8 cellular contexts compared by ENCODE assay signal in the genomic region with DNA sequence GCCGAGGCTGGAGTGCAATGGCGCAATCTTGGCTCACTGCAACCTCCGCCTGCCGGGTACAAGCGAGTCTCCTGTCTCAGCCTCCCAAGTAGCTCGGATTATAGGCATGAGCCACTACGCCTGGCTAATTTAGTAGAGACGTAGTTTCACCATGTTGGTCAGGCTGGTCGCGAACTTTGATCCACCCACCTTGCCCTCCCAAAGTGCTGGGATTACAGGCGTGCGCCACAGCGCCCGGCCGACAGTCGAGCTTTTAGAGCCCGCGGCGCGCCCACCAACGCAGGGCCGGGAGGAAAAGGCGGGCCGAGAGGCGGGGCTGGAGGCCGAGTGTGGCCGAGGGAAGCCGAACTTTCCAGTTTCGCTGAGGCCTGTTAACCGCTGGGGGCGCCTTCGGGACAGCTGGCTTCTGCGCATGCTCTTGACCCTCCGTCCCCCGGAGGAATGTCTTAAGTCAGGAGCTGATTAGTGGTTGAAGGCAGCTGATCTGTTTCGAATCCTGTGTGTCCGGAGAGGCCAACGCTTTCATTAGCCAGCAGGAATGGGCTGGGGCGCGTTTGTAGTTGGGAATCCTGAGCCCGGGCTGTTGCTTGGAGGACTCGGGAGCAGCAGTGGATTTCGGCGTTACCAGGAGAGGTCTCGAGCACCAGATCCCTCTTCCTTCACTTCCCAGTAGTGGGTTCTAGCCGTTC. TPM values are rescaled to one million over a fixed set of nuclear protein-coding genes. Genes with fewer than 3 reads are reported as not detected.
DNase-seq lines count a peak whose midpoint lies in the region; ATAC-seq and TF ChIP-seq lines count a peak whose summit lies in the region.

No MANE protein-coding gene starts in this region.

- H3K4me1 Mint-ChIP-seq in GM23338 = peaks cover 6% of the 10 kb centered on the region; the same call in 2 of the 3 replicates
- peaks cover 15% of the 10 kb centered on the region for H3K4me1 Mint-ChIP-seq in activated T-helper 2 cell treated with anti-CD3 and anti-CD28 coated beads, Interferon-gamma antibody, Interleukin-2, Interleukin-4, amounts not matched to agents 10 μg/mL and 5 μg/mL and 100 μg/mL, durations not matched to agents 14 hours and 24 hours and 36 hours (ENCODE audit: low read depth)
- peaks cover 6 to 45% (median 34%) of the 10 kb centered on the region in 4 donors for H3K4me1 Mint-ChIP-seq in naive thymus-derived CD8-positive, alpha-beta T cell
- H3K4me1 Mint-ChIP-seq in stimulated activated naive B cell treated with anti-CD40 and anti-IgM and Interleukin-4, amounts not matched to agents 10 μg/mL and 1 μg/mL and 100 μg/mL, for 72 hours = peaks cover 5 to 11% of the 10 kb centered on the region in 2 donors

- H3K4me3 ChIP-seq in GM23338 (peak overlapping the region; percentile 52), LNCaP clone FGC (ENCODE audit: low read depth, low read length) (peak overlapping the region; percentile 55)

- H3K4me1 ChIP-seq in GM23338 (ENCODE audit: insufficient read depth) = no peaks in the 10 kb centered on the region

- H3F3A ChIP-seq in GM23338 (replicated peaks; ENCODE audit: low read depth) = peaks cover 6% of the 10 kb centered on the region; the same call in 1 of the 2 replicates

- no peaks in the 10 kb centered on the region for H3K27me3 ChIP-seq in GM23338 (ENCODE audit: insufficient read depth)

- no peaks in the 10 kb centered on the region for H3K79me2 ChIP-seq in GM23338 (replicated peaks; ENCODE audit: insufficient read depth)

- peak overlapping the region; percentile 82 for H3K4me2 ChIP-seq in GM23338

- DNase-seq in EL (peak; percentile 98), GM23338 (ENCODE audit: low spot score) (peak; percentile 99), LNCaP clone FGC (ENCODE audit: low read depth) (peak; percentile 95), RPMI8226 (peak; percentile 99), fibroblast of peridontal ligament (ENCODE audit: extremely low read depth) (peak; percentile 99)
- peak; percentile 88 for DNase-seq in activated T-helper 2 cell treated with anti-CD3 and anti-CD28 coated beads, Interferon-gamma antibody, Interleukin-2, Interleukin-4, amounts not matched to agents 10 μg/mL and 5 μg/mL and 100 μg/mL, durations not matched to agents 14 hours and 24 hours and 36 hours (ENCODE audit: low spot score)
- peak; percentile 86 to 95 (median 90) for DNase-seq in naive thymus-derived CD8-positive, alpha-beta T cell
- DNase-seq in stimulated activated naive B cell treated with anti-CD40 and anti-IgM and Interleukin-4, amounts not matched to agents 10 μg/mL and 1 μg/mL and 100 μg/mL, for 72 hours = peak; percentile 91

- H3K9me2 ChIP-seq in GM23338 (ENCODE audit: insufficient read depth) = no peaks in the 10 kb centered on the region

- no peaks in the 10 kb centered on the region for H3K36me3 ChIP-seq in GM23338 (ENCODE audit: insufficient read depth)

- peaks cover 12% of the 10 kb centered on the region; the same call in 2 of the 3 replicates for H3K36me3 Mint-ChIP-seq in GM23338 (ENCODE audit: low read depth)
- H3K36me3 Mint-ChIP-seq in activated T-helper 2 cell treated with anti-CD3 and anti-CD28 coated beads, Interferon-gamma antibody, Interleukin-2, Interleukin-4, amounts not matched to agents 10 μg/mL and 5 μg/mL and 100 μg/mL, durations not matched to agents 14 hours and 24 hours and 36 hours (ENCODE audit: low read depth) = peaks cover 8% of the 10 kb centered on the region
- H3K36me3 Mint-ChIP-seq in naive thymus-derived CD8-positive, alpha-beta T cell = peaks cover 0 to 2% (median 0%) of the 10 kb centered on the region in 3 donors
- peaks cover 8 to 14% of the 10 kb centered on the region in 2 donors for H3K36me3 Mint-ChIP-seq in stimulated activated naive B cell treated with anti-CD40 and anti-IgM and Interleukin-4, amounts not matched to agents 10 μg/mL and 1 μg/mL and 100 μg/mL, for 72 hours

- H3K4me3 Mint-ChIP-seq in GM23338 = peak overlapping the region; percentile 81
- peak overlapping the region; percentile 84 for H3K4me3 Mint-ChIP-seq in activated T-helper 2 cell treated with anti-CD3 and anti-CD28 coated beads, Interferon-gamma antibody, Interleukin-2, Interleukin-4, amounts not matched to agents 10 μg/mL and 5 μg/mL and 100 μg/mL, durations not matched to agents 14 hours and 24 hours and 36 hours (ENCODE audit: low read depth)
- peak overlapping the region; percentile 86 to 95 (median 91) for H3K4me3 Mint-ChIP-seq in naive thymus-derived CD8-positive, alpha-beta T cell
- H3K4me3 Mint-ChIP-seq in stimulated activated naive B cell treated with anti-CD40 and anti-IgM and Interleukin-4, amounts not matched to agents 10 μg/mL and 1 μg/mL and 100 μg/mL, for 72 hours = peak overlapping the region; percentile 90 to 93

- H3K27ac Mint-ChIP-seq in GM23338 = peak overlapping the region; percentile 91
- peak overlapping the region; percentile 71 for H3K27ac Mint-ChIP-seq in activated T-helper 2 cell treated with anti-CD3 and anti-CD28 coated beads, Interferon-gamma antibody, Interleukin-2, Interleukin-4, amounts not matched to agents 10 μg/mL and 5 μg/mL and 100 μg/mL, durations not matched to agents 14 hours and 24 hours and 36 hours
- peak overlapping the region; percentile 89 to 98 (median 96) for H3K27ac Mint-ChIP-seq in naive thymus-derived CD8-positive, alpha-beta T cell
- H3K27ac Mint-ChIP-seq in stimulated activated naive B cell treated with anti-CD40 and anti-IgM and Interleukin-4, amounts not matched to agents 10 μg/mL and 1 μg/mL and 100 μg/mL, for 72 hours = peak overlapping the region; percentile 94

- intact Hi-C loops in activated T-helper 2 cell treated with anti-CD3 and anti-CD28 coated beads, Interferon-gamma antibody, Interleukin-2, Interleukin-4, amounts not matched to agents 10 μg/mL and 5 μg/mL and 100 μg/mL, durations not matched to agents 14 hours and 24 hours and 36 hours (cut with micrococcal nuclease) = loop anchor here (10.0 kb wide), 2 partner anchors 298 to 792 kb away; a partner anchor contains a TSS

- H3K27me3 Mint-ChIP-seq in GM23338 (ENCODE audit: insufficient read depth, low read depth, poor library complexity) = peaks cover 3% of the 10 kb centered on the region
- H3K27me3 Mint-ChIP-seq in activated T-helper 2 cell treated with anti-CD3 and anti-CD28 coated beads, Interferon-gamma antibody, Interleukin-2, Interleukin-4, amounts not matched to agents 10 μg/mL and 5 μg/mL and 100 μg/mL, durations not matched to agents 14 hours and 24 hours and 36 hours (ENCODE audit: low read depth) = peaks cover 16% of the 10 kb centered on the region
- no peaks in the 10 kb centered on the region for H3K27me3 Mint-ChIP-seq in naive thymus-derived CD8-positive, alpha-beta T cell
- H3K27me3 Mint-ChIP-seq in stimulated activated naive B cell treated with anti-CD40 and anti-IgM and Interleukin-4, amounts not matched to agents 10 μg/mL and 1 μg/mL and 100 μg/mL, for 72 hours = no peaks in the 10 kb centered on the region

- H3K27ac ChIP-seq in GM23338 (ENCODE audit: low read depth) = peak overlapping the region; percentile 85

- peak overlapping the region; percentile 77 for H2AFZ ChIP-seq in GM23338

- H4K20me1 ChIP-seq in GM23338 (replicated peaks; ENCODE audit: insufficient read depth) = peaks cover 10% of the 10 kb centered on the region; the same call in 1 of the 2 replicates

- TF ChIP-seq CTCF in GM23338 (conservative IDR thresholded peaks at IDR 0.05; ENCODE audit: low read depth in 2 of 2) = peak; percentile 72 to 76
- peak; percentile 79 for TF ChIP-seq CTCF in LNCaP clone FGC (IDR thresholded peaks at IDR 0.05; ENCODE audit: control insufficient read depth, extremely low read depth, insufficient read depth)

- POLR2A ChIA-PET in naive thymus-derived CD8-positive, alpha-beta T cell (lab: Charles Lee) = interaction anchor here (0.5 to 10.8 kb wide), 7 partner anchors 9 to 1145 kb away, joined by 3 to 244 read pairs (median 4); a partner anchor contains a TSS

- no peaks in the 10 kb centered on the region; the same call in 2 of the 3 replicates for H3K9me3 Mint-ChIP-seq in GM23338
- H3K9me3 Mint-ChIP-seq in activated T-helper 2 cell treated with anti-CD3 and anti-CD28 coated beads, Interferon-gamma antibody, Interleukin-2, Interleukin-4, amounts not matched to agents 10 μg/mL and 5 μg/mL and 100 μg/mL, durations not matched to agents 14 hours and 24 hours and 36 hours = no peaks in the 10 kb centered on the region
- no peaks in the 10 kb centered on the region for H3K9me3 Mint-ChIP-seq in naive thymus-derived CD8-positive, alpha-beta T cell
- H3K9me3 Mint-ChIP-seq in stimulated activated naive B cell treated with anti-CD40 and anti-IgM and Interleukin-4, amounts not matched to agents 10 μg/mL and 1 μg/mL and 100 μg/mL, for 72 hours = no peaks in the 10 kb centered on the region

- ATAC-seq in GM23338 = peak; percentile 91
- ATAC-seq in naive thymus-derived CD8-positive, alpha-beta T cell = peak; percentile 93 to 98
- peak; percentile 94 to 97 for ATAC-seq in stimulated activated naive B cell treated with anti-CD40 and anti-IgM and Interleukin-4, amounts not matched to agents 10 μg/mL and 1 μg/mL and 100 μg/mL, for 72 hours (replicated peaks)

RNA-seq across cellular contexts. Expression of a gene that starts 10.0 kb away (rescaled TPM):
- total RNA-seq in GM23338 (2014; rRNA removed; shearing (Covaris generic)) = 283 and 305 TPM in 2 replicates
- 3,258 and 3,794 TPM in 2 replicates for polyA plus RNA-seq in GM23338 (2016; fragmentation: Nextera tagmentation; extraction: Ambion mirVana)
- total RNA-seq in activated T-helper 2 cell treated with anti-CD3 and anti-CD28 coated beads, Interferon-gamma antibody, Interleukin-2, Interleukin-4, amounts not matched to agents 10 μg/mL and 5 μg/mL and 100 μg/mL, durations not matched to agents 14 hours and 24 hours and 36 hours = 1,844 and 1,891 TPM in 2 replicates
- 1,000 to 10,000 TPM; 2,812 to 2,815 TPM for total RNA-seq in naive thymus-derived CD8-positive, alpha-beta T cell
- polyA plus RNA-seq in naive thymus-derived CD8-positive, alpha-beta T cell = 1,000 to 10,000 TPM; 2,364 to 3,349 (median 3,055) TPM

RNA-seq across cellular contexts. Expression of a gene that starts 48.5 kb away (rescaled TPM):
- 76.9 and 103 TPM in 2 replicates for total RNA-seq in GM23338 (2014; rRNA removed; shearing (Covaris generic))
- polyA plus RNA-seq in GM23338 (2016; fragmentation: Nextera tagmentation; extraction: Ambion mirVana) = 36.7 and 52.9 TPM in 2 replicates
- total RNA-seq in activated T-helper 2 cell treated with anti-CD3 and anti-CD28 coated beads, Interferon-gamma antibody, Interleukin-2, Interleukin-4, amounts not matched to agents 10 μg/mL and 5 μg/mL and 100 μg/mL, durations not matched to agents 14 hours and 24 hours and 36 hours = 44.5 and 46.8 TPM in 2 replicates
- total RNA-seq in naive thymus-derived CD8-positive, alpha-beta T cell = not detected
- not detected for polyA plus RNA-seq in naive thymus-derived CD8-positive, alpha-beta T cell

Comparison
In these comparisons a context has a peak if more than half of its experiments do, and no peak if none do; other contexts are left out.
1. Peak in every context shown above with its lines: DNase-seq, ATAC-seq, H3K4me3 ChIP-seq and H3K27ac ChIP-seq.
2. RNA of a gene that starts 48.5 kb away (total RNA-seq): 76.9 to 103 TPM in GM23338 and 44.5 to 46.8 TPM in activated T-helper 2 cell treated with anti-CD3 and anti-CD28 coated beads, Interferon-gamma antibody, Interleukin-2, Interleukin-4, amounts not matched to agents 10 μg/mL and 5 μg/mL and 100 μg/mL, durations not matched to agents 14 hours and 24 hours and 36 hours; not detected in naive thymus-derived CD8-positive, alpha-beta T cell; every median in the first group is over 10 times any median in the second.